1 cellular context compared by ENCODE assay signal in genomic region chr22:43226368-43226979, GRCh38.
TF ChIP-seq lines count a peak whose summit lies in the region.

No MANE protein-coding gene starts in this region.

TF ChIP-seq in IMR-90, 13 proteins besides CTCF, POLR2A, EP300 and RAD21 (continued from another document):
- no peak for TF ChIP-seq USF2 (IDR thresholded peaks at IDR 0.05; ENCODE audit: low read depth, low read length)
- no peak for TF ChIP-seq MAZ (IDR thresholded peaks at IDR 0.05; ENCODE audit: borderline replicate concordance, low read depth, low read length)
